29 cellular contexts compared by ENCODE assay signal in the genomic region with DNA sequence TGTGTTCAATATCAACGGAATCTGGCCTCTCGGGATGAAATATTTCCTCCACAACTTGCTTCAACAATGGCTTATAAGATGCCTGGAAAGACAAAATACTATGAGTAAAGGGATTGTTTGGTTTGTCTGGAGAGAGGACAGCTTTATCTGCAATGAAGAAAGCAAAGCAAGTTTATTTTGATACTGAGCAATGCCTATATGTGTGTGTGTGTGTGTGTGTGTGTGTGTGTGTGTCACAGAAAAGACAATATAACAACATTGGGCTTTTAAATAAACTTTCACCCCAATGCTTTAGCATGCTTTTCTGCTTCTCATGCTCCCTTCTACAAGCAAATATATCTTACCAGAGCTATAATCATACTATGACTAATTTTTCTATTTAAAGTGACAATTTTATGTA. TPM values are rescaled to one million over a fixed set of nuclear protein-coding genes. Genes with fewer than 3 reads are reported as not detected.
"Had no signal": no experiment of that assay in that cellular context is flagged by ENCODE, and none has a peak within 500 bp of the region (broad histone marks: within the 10 kb centered on the region; RNA-seq: fewer than 3 reads in every experiment).

No MANE protein-coding gene starts in this region.

- H3K9me3 ChIP-seq: ascending aorta, esophagus muscularis mucosa, gastroesophageal sphincter, heart right ventricle had no signal

- ATAC-seq: activated CD4-positive, alpha-beta T cell treated with anti-CD3 and anti-CD28 coated beads for 36 hours; activated naive CD4-positive, alpha-beta T cell treated with anti-CD3 and anti-CD28 coated beads, Interleukin-2, amount 50 U/mL, for 72 hours; activated T-cell treated with anti-CD3 and anti-CD28 coated beads, Interleukin-2, amount 50 U/mL, for 72 hours; effector memory CD8-positive, alpha-beta T cell; gastroesophageal sphincter; heart right ventricle had no signal

- H3K27ac Mint-ChIP-seq: activated CD4-positive, alpha-beta memory T cell treated with anti-CD3 and anti-CD28 coated beads, Interleukin-2, amount 10 ng/mL, durations not matched to agents 7 days and 5 days; activated CD4-positive, alpha-beta T cell treated with anti-CD3 and anti-CD28 coated beads for 36 hours; activated CD4-positive, alpha-beta T cell treated with anti-CD3 and anti-CD28 coated beads, Interleukin-2, amount 10 ng/mL, durations not matched to agents 7 days and 5 days; activated naive CD4-positive, alpha-beta T cell treated with anti-CD3 and anti-CD28 coated beads, Interleukin-2, amount 10 ng/mL, durations not matched to agents 7 days and 5 days; activated naive CD4-positive, alpha-beta T cell treated with anti-CD3 and anti-CD28 coated beads, Interleukin-2, amount 50 U/mL, for 72 hours; activated naive CD8-positive, alpha-beta T cell treated with anti-CD3 and anti-CD28 coated beads, Interleukin-2, amount 10 ng/mL, durations not matched to agents 7 days and 5 days; activated T-cell treated with anti-CD3 and anti-CD28 coated beads, Interleukin-2, amount 50 U/mL, for 24 hours; activated T-cell treated with anti-CD3 and anti-CD28 coated beads, Interleukin-2, amount 50 U/mL, for 72 hours; effector memory CD8-positive, alpha-beta T cell had no signal

- H3K27me3 ChIP-seq: ascending aorta, esophagus muscularis mucosa, gastroesophageal sphincter, heart right ventricle had no signal

- H3K27me3 Mint-ChIP-seq: activated CD4-positive, alpha-beta memory T cell treated with anti-CD3 and anti-CD28 coated beads, Interleukin-2, amount 10 ng/mL, durations not matched to agents 7 days and 5 days; activated CD4-positive, alpha-beta T cell treated with anti-CD3 and anti-CD28 coated beads for 36 hours; activated CD4-positive, alpha-beta T cell treated with anti-CD3 and anti-CD28 coated beads, Interleukin-2, amount 10 ng/mL, durations not matched to agents 7 days and 5 days; activated naive CD4-positive, alpha-beta T cell treated with anti-CD3 and anti-CD28 coated beads, Interleukin-2, amount 10 ng/mL, durations not matched to agents 7 days and 5 days; activated naive CD8-positive, alpha-beta T cell treated with anti-CD3 and anti-CD28 coated beads, Interleukin-2, amount 10 ng/mL, durations not matched to agents 7 days and 5 days; activated T-cell treated with anti-CD3 and anti-CD28 coated beads, Interleukin-2, amount 50 U/mL, for 24 hours; brain; central memory CD8-positive, alpha-beta T cell; effector memory CD8-positive, alpha-beta T cell had no signal

- DNase-seq: activated CD4-positive, alpha-beta memory T cell treated with anti-CD3 and anti-CD28 coated beads, Interleukin-2, amount 10 ng/mL, durations not matched to agents 7 days and 5 days; activated CD4-positive, alpha-beta T cell treated with anti-CD3 and anti-CD28 coated beads for 36 hours; activated CD4-positive, alpha-beta T cell treated with anti-CD3 and anti-CD28 coated beads, Interleukin-2, amount 10 ng/mL, durations not matched to agents 7 days and 5 days; activated CD4-positive, alpha-beta T cell treated with anti-CD3 and anti-CD28 coated beads, Interleukin-2, amount 50 U/mL, for 4 hours; activated CD4-positive, CD25-positive, alpha-beta regulatory T cell; activated CD4-positive, CD25-positive, alpha-beta regulatory T cell treated with anti-CD3 and anti-CD28 coated beads, Interleukin-2, amount 50 U/mL, for 72 hours; activated CD8-positive, alpha-beta memory T cell treated with anti-CD3 and anti-CD28 coated beads, Interleukin-2, amount 50 U/mL, for 48 hours; activated gamma-delta T cell; activated naive CD4-positive, alpha-beta T cell; activated naive CD4-positive, alpha-beta T cell treated with anti-CD3 and anti-CD28 coated beads, Interleukin-2, amount 10 ng/mL, durations not matched to agents 7 days and 5 days; activated naive CD8-positive, alpha-beta T cell treated with anti-CD3 and anti-CD28 coated beads, Interleukin-2, amount 10 ng/mL, durations not matched to agents 7 days and 5 days; activated T-cell treated with anti-CD3 and anti-CD28 coated beads for 4 hours; activated T-cell treated with anti-CD3 and anti-CD28 coated beads, Interleukin-2, amount 50 U/mL, for 24 hours; activated T-cell treated with anti-CD3 and anti-CD28 coated beads, Interleukin-2, amount 50 U/mL, for 72 hours; cortex of kidney; dermis blood vessel endothelial cell; effector CD4-positive, alpha-beta T cell; effector memory CD8-positive, alpha-beta T cell; erythroblast; foreskin melanocyte; heart right ventricle; T-helper 2 cell had no signal

- H3K27ac ChIP-seq: ascending aorta, esophagus muscularis mucosa, gastroesophageal sphincter, heart right ventricle had no signal

- H3K36me3 ChIP-seq: ascending aorta had no signal

- H3K4me3 ChIP-seq: ascending aorta, esophagus muscularis mucosa, gastroesophageal sphincter, heart right ventricle had no signal

- H3K4me1 ChIP-seq: ascending aorta, esophagus muscularis mucosa, gastroesophageal sphincter had no signal

- H3K9me3 Mint-ChIP-seq: activated CD4-positive, alpha-beta memory T cell treated with anti-CD3 and anti-CD28 coated beads, Interleukin-2, amount 10 ng/mL, durations not matched to agents 7 days and 5 days; activated CD4-positive, alpha-beta T cell treated with anti-CD3 and anti-CD28 coated beads, Interleukin-2, amount 10 ng/mL, durations not matched to agents 7 days and 5 days; activated naive CD4-positive, alpha-beta T cell treated with anti-CD3 and anti-CD28 coated beads, Interleukin-2, amount 10 ng/mL, durations not matched to agents 7 days and 5 days; activated naive CD8-positive, alpha-beta T cell treated with anti-CD3 and anti-CD28 coated beads, Interleukin-2, amount 10 ng/mL, durations not matched to agents 7 days and 5 days; activated T-cell treated with anti-CD3 and anti-CD28 coated beads, Interleukin-2, amount 50 U/mL, for 24 hours; activated T-cell treated with anti-CD3 and anti-CD28 coated beads, Interleukin-2, amount 50 U/mL, for 72 hours; central memory CD8-positive, alpha-beta T cell; effector memory CD8-positive, alpha-beta T cell had no signal

- H3K4me3 Mint-ChIP-seq: activated CD4-positive, alpha-beta memory T cell treated with anti-CD3 and anti-CD28 coated beads, Interleukin-2, amount 10 ng/mL, durations not matched to agents 7 days and 5 days; activated CD4-positive, alpha-beta T cell treated with anti-CD3 and anti-CD28 coated beads for 36 hours; activated CD4-positive, alpha-beta T cell treated with anti-CD3 and anti-CD28 coated beads, Interleukin-2, amount 10 ng/mL, durations not matched to agents 7 days and 5 days; activated naive CD4-positive, alpha-beta T cell treated with anti-CD3 and anti-CD28 coated beads, Interleukin-2, amount 10 ng/mL, durations not matched to agents 7 days and 5 days; activated naive CD8-positive, alpha-beta T cell treated with anti-CD3 and anti-CD28 coated beads, Interleukin-2, amount 10 ng/mL, durations not matched to agents 7 days and 5 days; activated T-cell treated with anti-CD3 and anti-CD28 coated beads, Interleukin-2, amount 50 U/mL, for 24 hours; activated T-cell treated with anti-CD3 and anti-CD28 coated beads, Interleukin-2, amount 50 U/mL, for 72 hours; brain; central memory CD8-positive, alpha-beta T cell; effector memory CD8-positive, alpha-beta T cell had no signal

RNA-seq across cellular contexts. Expression of gene RASL11B, which starts 45.4 kb away (rescaled TPM):
- total RNA-seq: ascending aorta, dermis blood vessel endothelial cell, glomerular endothelial cell had no signal
